In the genomic region with DNA sequence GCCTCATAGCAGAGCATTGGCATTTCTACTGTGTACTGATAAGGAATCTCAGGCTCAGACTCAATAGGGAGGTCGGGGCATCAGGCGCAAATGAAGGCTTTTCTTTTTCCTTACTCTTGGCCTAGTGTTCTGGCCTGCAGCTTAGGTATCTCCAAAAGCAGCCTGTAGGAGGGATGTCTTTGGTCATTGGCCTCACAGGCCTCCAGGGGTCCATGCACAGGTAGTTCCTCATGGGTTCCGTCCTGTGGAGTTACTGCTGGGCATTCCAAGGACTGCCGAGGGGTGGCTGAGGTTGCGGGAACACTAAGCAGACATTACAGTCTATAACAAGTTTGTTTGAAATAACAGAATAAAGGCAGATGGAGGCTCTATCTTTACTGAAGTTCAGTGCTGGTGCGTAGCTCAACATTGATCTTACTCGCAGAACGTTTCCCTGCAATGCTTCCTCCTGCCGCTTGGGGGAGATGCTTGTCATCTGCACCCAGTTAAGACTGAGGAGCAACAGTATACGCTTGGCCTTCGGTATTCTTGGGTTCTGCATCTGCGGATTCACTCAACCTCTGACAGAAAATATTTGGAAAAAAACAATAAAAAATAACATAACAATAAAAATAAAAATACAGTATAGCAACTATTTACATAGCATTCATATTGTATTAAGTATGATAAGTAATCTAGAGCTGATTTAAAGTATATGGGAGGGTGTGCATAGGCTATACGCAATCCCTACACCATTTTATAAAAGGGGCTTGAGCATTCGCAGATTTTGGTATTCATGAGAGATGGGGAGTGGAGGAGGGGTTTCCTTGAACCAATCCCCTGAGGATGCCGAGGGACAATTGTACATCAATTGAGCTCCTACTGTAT, we compare ENCODE assay signal across 8 cellular contexts. TPM values are rescaled to one million over a fixed set of nuclear protein-coding genes. Genes with fewer than 3 reads are reported as not detected.
DNase-seq lines count a peak whose midpoint lies in the region; ATAC-seq and TF ChIP-seq lines count a peak whose summit lies in the region.

No MANE protein-coding gene starts in this region.

- H3K4me1 Mint-ChIP-seq in activated T-cell treated with anti-CD3 and anti-CD28 coated beads, Interleukin-2, amount 50 U/mL, for 24 hours (ENCODE audit: low read depth) = no peaks in the 10 kb centered on the region

- H3K4me2 ChIP-seq in DND-41 (ENCODE audit: insufficient read depth, low read length) = no peak overlapping the region

- no peaks in the 10 kb centered on the region for H3K9me3 ChIP-seq in DND-41 (ENCODE audit: insufficient read depth, low read length, severe bottlenecking)
- H3K9me3 ChIP-seq in left ventricle myocardium inferior (replicated peaks) = no peaks in the 10 kb centered on the region

- H3K27me3 Mint-ChIP-seq in activated T-cell treated with anti-CD3 and anti-CD28 coated beads, Interleukin-2, amount 50 U/mL, for 24 hours = no peaks in the 10 kb centered on the region

- H3K27ac ChIP-seq in DND-41 (ENCODE audit: low read length) (no peak overlapping the region), left ventricle myocardium inferior (replicated peaks) (no peak overlapping the region)

- no peak overlapping the region for H2AFZ ChIP-seq in DND-41 (ENCODE audit: low read depth, low read length)

- intact Hi-C loops in left ventricle myocardium inferior (cut with micrococcal nuclease) = no loop called here

- peak; percentile 71; the same call in 2 of the 3 replicates for ATAC-seq in DND-41 (ENCODE audit: insufficient read depth, low read depth)
- no peak for ATAC-seq in HG03460 (IDR thresholded peaks at IDR 0.05; ENCODE audit: unreplicated experiment)
- no peak for ATAC-seq in GM21447 (IDR thresholded peaks at IDR 0.05; ENCODE audit: unreplicated experiment)

- no peaks in the 10 kb centered on the region for H4K20me1 ChIP-seq in DND-41 (ENCODE audit: insufficient read depth, low read length)

- H3K79me2 ChIP-seq in DND-41 (ENCODE audit: insufficient read depth, low read length) = no peaks in the 10 kb centered on the region

- H3K27ac Mint-ChIP-seq in activated T-cell treated with anti-CD3 and anti-CD28 coated beads, Interleukin-2, amount 50 U/mL, for 24 hours = no peak overlapping the region

- H3K4me1 ChIP-seq in DND-41 (ENCODE audit: insufficient read depth, low read length) = no peaks in the 10 kb centered on the region
- no peaks in the 10 kb centered on the region for H3K4me1 ChIP-seq in left ventricle myocardium inferior

- DNase-seq in DND-41 (peak; percentile 31), H4 (ENCODE audit: low spot score) (peak; percentile 39), NCI-H226 (peak; percentile 12), left ventricle myocardium inferior (no peak)
- peak; percentile 38 for DNase-seq in activated T-cell treated with anti-CD3 and anti-CD28 coated beads, Interleukin-2, amount 50 U/mL, for 24 hours
- peak; percentile 51 for DNase-seq in stimulated activated CD4-positive, alpha-beta T cell treated with anti-CD3 and anti-CD28 coated beads, Interleukin-15, amount 100 ng/mL, for 24 hours

- H3K36me3 ChIP-seq in DND-41 (ENCODE audit: insufficient read depth, low read length) = no peaks in the 10 kb centered on the region
- H3K36me3 ChIP-seq in left ventricle myocardium inferior = no peaks in the 10 kb centered on the region

- no peak overlapping the region for H3K9ac ChIP-seq in DND-41 (ENCODE audit: low read depth, low read length)

- no peak overlapping the region for H3K4me3 Mint-ChIP-seq in activated T-cell treated with anti-CD3 and anti-CD28 coated beads, Interleukin-2, amount 50 U/mL, for 24 hours

- H3K27me3 ChIP-seq in DND-41 (ENCODE audit: insufficient read depth, low read length, poor library complexity) = no peaks in the 10 kb centered on the region
- H3K27me3 ChIP-seq in left ventricle myocardium inferior (ENCODE audit: low read depth) = no peaks in the 10 kb centered on the region

- peak; percentile 83 for TF ChIP-seq CTCF in DND-41 (IDR thresholded peaks at IDR 0.05; ENCODE audit: borderline replicate concordance, extremely low read depth, low read length, poor library complexity, severe bottlenecking)
- peak; percentile 81 for TF ChIP-seq CTCF in left ventricle myocardium inferior (IDR thresholded peaks at IDR 0.05; ENCODE audit: borderline replicate concordance)

- no peaks in the 10 kb centered on the region for H3K9me3 Mint-ChIP-seq in activated T-cell treated with anti-CD3 and anti-CD28 coated beads, Interleukin-2, amount 50 U/mL, for 24 hours

- H3K4me3 ChIP-seq in DND-41 (ENCODE audit: low read depth in 1 of 2, low read length in 2 of 2) (no peak overlapping the region), left ventricle myocardium inferior (no peak overlapping the region)

- H3K36me3 Mint-ChIP-seq in activated T-cell treated with anti-CD3 and anti-CD28 coated beads, Interleukin-2, amount 50 U/mL, for 24 hours (ENCODE audit: low read depth) = no peaks in the 10 kb centered on the region

RNA-seq across cellular contexts. Expression of a gene that starts 58.9 kb away (rescaled TPM):
- not detected in 2 replicates for total RNA-seq in H4 (2014; rRNA removed; shearing (Covaris generic))
- not detected for total RNA-seq in left ventricle myocardium inferior
